ENCODE assay signal across 21 cellular contexts in genomic region chr7:2908103-2908683, GRCh38.
"Had no signal": no experiment of that assay in that cellular context is flagged by ENCODE, and none has a peak within 500 bp of the region (broad histone marks: within the 10 kb centered on the region; RNA-seq: fewer than 3 reads in every experiment).

No MANE protein-coding gene starts in this region.

- H3K4me3 ChIP-seq: left ventricle myocardium inferior, lower lobe of right lung, right atrium auricular region, sigmoid colon, skin epidermis had no signal

- H3K27me3 ChIP-seq: neutrophil, right atrium auricular region, sigmoid colon had no signal

- H3K4me3 Mint-ChIP-seq: immature natural killer cell, nephron progenitor cell had no signal

- H3K9me3 ChIP-seq: lower lobe of right lung, neutrophil, right atrium auricular region had no signal

- H3K27ac ChIP-seq: left ventricle myocardium inferior, lower lobe of right lung, neutrophil, right atrium auricular region, sigmoid colon, skin epidermis had no signal

- DNase-seq: effector memory CD4-positive, alpha-beta T cell; glutamatergic neuron; immature natural killer cell; kidney; left cardiac atrium; left ventricle myocardium inferior; lower lobe of right lung; mesenchymal stem cell; midbrain; nephron progenitor cell; sigmoid colon; stimulated activated CD4-positive, alpha-beta T cell treated with anti-CD3 and anti-CD28 coated beads, Interleukin-2, amount 100 ng/mL, for 24 hours; stimulated activated CD4-positive, alpha-beta T cell treated with anti-CD3 and anti-CD28 coated beads, Interleukin-4, amount 100 ng/mL, for 4 hours; stimulated activated naive CD4-positive, alpha-beta T cell treated with Interleukin-2 at 50 U/mL for 16 hours; trophoblast cell had no signal

- FAIRE-seq: endometrium, frontal cortex, kidney had no signal

- H3K9me3 Mint-ChIP-seq: immature natural killer cell, nephron progenitor cell had no signal

- ATAC-seq: esophagus mucosa, left cardiac atrium, lower lobe of right lung had no signal

- H3K36me3 ChIP-seq: left ventricle myocardium inferior, lower lobe of right lung, neutrophil, right atrium auricular region, sigmoid colon had no signal

- H3K27ac Mint-ChIP-seq: nephron progenitor cell had no signal

- H3K4me1 ChIP-seq: left ventricle myocardium inferior, lower lobe of right lung, right atrium auricular region, sigmoid colon had no signal
